In the genomic region with DNA sequence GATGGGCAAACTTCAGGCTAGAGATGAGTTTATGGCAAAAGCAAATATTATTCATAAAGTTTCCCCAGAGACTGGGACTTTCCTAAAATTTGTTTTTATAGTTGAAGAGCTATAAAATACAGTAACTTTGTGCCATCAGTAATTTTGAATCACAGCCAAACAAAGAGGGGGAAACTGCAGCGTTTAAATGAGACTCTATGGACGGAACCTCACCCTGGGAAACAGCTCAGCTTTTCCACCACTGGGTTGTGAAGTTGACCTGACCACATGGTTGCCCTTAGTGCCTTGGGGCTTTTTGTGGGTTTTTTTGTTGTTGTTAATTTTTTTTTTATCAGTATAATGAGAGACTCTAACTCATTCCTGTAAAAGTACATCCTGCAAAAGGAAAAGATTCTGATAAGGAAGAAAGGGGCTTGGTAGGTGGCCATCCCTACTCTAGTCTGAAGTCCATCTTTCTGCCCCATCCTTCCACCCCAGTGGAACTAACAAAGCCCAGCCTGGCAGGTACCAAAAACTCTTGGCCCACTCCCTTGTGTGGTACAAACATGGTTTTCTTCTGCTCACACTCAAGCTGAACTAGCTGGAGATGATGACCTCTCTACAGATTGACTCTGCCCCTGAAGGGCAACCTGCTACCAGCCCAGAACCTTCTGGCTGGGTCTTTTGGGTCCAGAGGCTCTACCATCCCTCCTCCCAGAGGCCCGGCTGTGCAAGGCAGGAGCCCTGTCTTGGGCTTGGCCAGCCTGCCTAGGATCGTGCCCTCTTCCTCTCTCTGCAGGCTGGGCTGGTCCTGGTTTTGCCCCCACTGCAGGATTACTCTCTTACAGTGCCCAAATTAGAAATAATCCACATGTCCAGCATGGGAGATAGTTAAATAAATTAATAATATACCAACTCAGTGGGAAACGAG, we compare ENCODE assay signal across 12 cellular contexts. TPM values are rescaled to one million over a fixed set of nuclear protein-coding genes. Genes with fewer than 3 reads are reported as not detected.
DNase-seq lines count a peak whose midpoint lies in the region; ATAC-seq and TF ChIP-seq lines count a peak whose summit lies in the region.
"Had no signal": no experiment of that assay in that cellular context is flagged by ENCODE, and none has a peak within 500 bp of the region (broad histone marks: within the 10 kb centered on the region; RNA-seq: fewer than 3 reads in every experiment).

No MANE protein-coding gene starts in this region.

- in situ Hi-C loops in mammary epithelial cell (cut with MboI; ENCODE audit: low sequenced_read_pairs in 2 of 2) (loop anchor here (5.0 to 10.0 kb wide), 2 partner anchors 123 to 275 kb away; no protein-coding TSS in a partner anchor), ACHN (cut with HindIII; ENCODE audit: low pct_ligation_motif_present, low pct_unique_long_range_greater_than_20kb, low sequenced_read_pairs) (no loop called here)

- H3K36me3 ChIP-seq in mammary epithelial cell (ENCODE audit: insufficient read depth, low read length) (peaks cover 3% of the 10 kb centered on the region), breast epithelium (no peaks in the 10 kb centered on the region)

- H3K4me1 Mint-ChIP-seq in stimulated activated naive CD8-positive, alpha-beta T cell treated with anti-CD3 and anti-CD28 coated beads, Interleukin-15, amount 100 ng/mL, for 72 hours, result peaks cover 48% of the 10 kb centered on the region

- BruUV-seq in mammary epithelial cell (replicated peaks; lab: Mats Ljungman, UMichigan), result no TSS peak

- dilution Hi-C loops in mammary epithelial cell (cut with HindIII; ENCODE audit: low sequenced_read_pairs), result loop anchor here (10.0 kb wide), 1 partner anchor 275 kb away; no protein-coding TSS in a partner anchor

- intact Hi-C loops in mammary epithelial cell (cut with micrococcal nuclease), result loop anchor here (5.0 kb wide), 1 partner anchor 523 kb away; no protein-coding TSS in a partner anchor
- intact Hi-C loops in breast epithelium (cut with DNase I; ENCODE audit: low total_unique reads), result loop anchor here (10.0 kb wide), 1 partner anchor 125 kb away; no protein-coding TSS in a partner anchor

- no peaks in the 10 kb centered on the region for H4K20me1 ChIP-seq in mammary epithelial cell (ENCODE audit: insufficient read depth, low read length)

- H3K9ac ChIP-seq in mammary epithelial cell (ENCODE audit: insufficient read depth, low read length), result no peak overlapping the region

- no peak for TF ChIP-seq POLR2A in breast epithelium (IDR thresholded peaks at IDR 0.05)

- H2AFZ ChIP-seq in mammary epithelial cell (ENCODE audit: low read depth, low read length), result no peak overlapping the region

- H3K27me3 Mint-ChIP-seq in stimulated activated naive CD8-positive, alpha-beta T cell treated with anti-CD3 and anti-CD28 coated beads, Interleukin-15, amount 100 ng/mL, for 72 hours, result no peaks in the 10 kb centered on the region

- DNase-seq in mammary epithelial cell (peak; percentile 42), breast epithelium (ENCODE audit: low spot score in 2 of 2) (no peak), dermis blood vessel endothelial cell (peak; percentile 33), NOMO-1 (lab: John Stamatoyannopoulos, UW; ENCODE audit: unreplicated experiment in 2 of 2) (no peak), ACHN (no peak), Kasumi-1 (lab: John Stamatoyannopoulos, UW) (no peak)
- DNase-seq in stimulated activated naive CD8-positive, alpha-beta T cell treated with anti-CD3 and anti-CD28 coated beads, Interleukin-15, amount 100 ng/mL, for 72 hours, result peak; percentile 47 to 87
- DNase-seq: activated CD8-positive, alpha-beta memory T cell treated with anti-CD3 and anti-CD28 coated beads, Interleukin-2, amount 50 U/mL, for 48 hours; C1 segment of cervical spinal cord; GOT3 had no signal

- peak overlapping the region; percentile 93 to 94 for H3K27ac Mint-ChIP-seq in stimulated activated naive CD8-positive, alpha-beta T cell treated with anti-CD3 and anti-CD28 coated beads, Interleukin-15, amount 100 ng/mL, for 72 hours

- no peak overlapping the region for H3K4me2 ChIP-seq in mammary epithelial cell (ENCODE audit: insufficient read depth, low read depth, low read length)

- CTCF ChIA-PET in mammary epithelial cell (lab: Charles Lee; ENCODE audit: low non-redundant PET), result no interaction called here

- H3K9me3 ChIP-seq in mammary epithelial cell (replicated peaks; ENCODE audit: insufficient read depth, low read length) (no peaks in the 10 kb centered on the region), breast epithelium (no peaks in the 10 kb centered on the region)

- no peak overlapping the region for H3K27ac ChIP-seq in mammary epithelial cell (ENCODE audit: insufficient read depth, low read depth, low read length)
- no peak overlapping the region for H3K27ac ChIP-seq in breast epithelium

- H3K4me1 ChIP-seq in mammary epithelial cell (ENCODE audit: insufficient read depth, low read length), result no peaks in the 10 kb centered on the region
- H3K4me1 ChIP-seq in breast epithelium, result no peaks in the 10 kb centered on the region

- H3K4me3 ChIP-seq in mammary epithelial cell (replicated peaks in 1 of 3; ENCODE audit: insufficient read depth in 1 of 3, low read depth in 2 of 3, low read length in 3 of 3), result no peak overlapping the region
- no peak overlapping the region for H3K4me3 ChIP-seq in breast epithelium

- WGBS in mammary epithelial cell (ENCODE audit: low coverage, missing lambda C conversion rate), result 74% methylated on average over 5 of the region's 5 CpGs

- ATAC-seq in HG03439 (IDR thresholded peaks at IDR 0.05; ENCODE audit: unreplicated experiment), result peak; percentile 51
- peak; percentile 97 for ATAC-seq in stimulated activated naive CD8-positive, alpha-beta T cell treated with anti-CD3 and anti-CD28 coated beads, Interleukin-15, amount 100 ng/mL, for 72 hours
- ATAC-seq: esophagus mucosa had no signal

- H3K27me3 ChIP-seq in mammary epithelial cell (ENCODE audit: insufficient read depth, low read length) (no peaks in the 10 kb centered on the region), breast epithelium (no peaks in the 10 kb centered on the region)

- H3K9me3 Mint-ChIP-seq in stimulated activated naive CD8-positive, alpha-beta T cell treated with anti-CD3 and anti-CD28 coated beads, Interleukin-15, amount 100 ng/mL, for 72 hours, result no peaks in the 10 kb centered on the region

- no peaks in the 10 kb centered on the region for H3K79me2 ChIP-seq in mammary epithelial cell (ENCODE audit: insufficient read depth, low read length)

- H3K4me3 Mint-ChIP-seq in stimulated activated naive CD8-positive, alpha-beta T cell treated with anti-CD3 and anti-CD28 coated beads, Interleukin-15, amount 100 ng/mL, for 72 hours, result peak overlapping the region; percentile 58

- no peak for TF ChIP-seq CTCF in mammary epithelial cell (conservative IDR thresholded peaks at IDR 0.05 in 1 of 2, IDR thresholded peaks at IDR 0.05 in 1 of 2; ENCODE audit: extremely low read depth in 1 of 2, insufficient read depth in 1 of 2, low read depth in 1 of 2, low read length in 2 of 2)
- TF ChIP-seq CTCF in breast epithelium (IDR thresholded peaks at IDR 0.05), result no peak

RNA-seq across cellular contexts. Expression of a gene that starts 41.2 kb away (rescaled TPM):
- total RNA-seq in mammary epithelial cell, result under 1 TPM in 1 of 2 donors, not detected in 1; 0.17 TPM
- polyA plus RNA-seq in mammary epithelial cell, result 0.23 TPM
- not detected for polyA minus RNA-seq in mammary epithelial cell
- total RNA-seq in breast epithelium, result not detected
- not detected in 2 replicates for total RNA-seq in dermis blood vessel endothelial cell
- total RNA-seq: esophagus mucosa had no signal

Comparison
In these comparisons a context has a peak if more than half of its experiments do, and no peak if none do; other contexts are left out.
1. DNase-seq: peak in mammary epithelial cell (single experiment), dermis blood vessel endothelial cell (single experiment) and stimulated activated naive CD8-positive, alpha-beta T cell treated with anti-CD3 and anti-CD28 coated beads, Interleukin-15, amount 100 ng/mL, for 72 hours (2 of 2); none in breast epithelium (0 of 2), NOMO-1 (0 of 2), ACHN (single experiment) and Kasumi-1 (0 of 2).